8 cellular contexts compared by ENCODE assay signal in genomic region chr6:25993038-25993684, GRCh38. TPM values are rescaled to one million over a fixed set of nuclear protein-coding genes. Genes with fewer than 3 reads are reported as not detected.
DNase-seq lines count a peak whose midpoint lies in the region; ATAC-seq, FAIRE-seq and TF ChIP-seq lines count a peak whose summit lies in the region.

No MANE protein-coding gene starts in this region.

- H4K20me1 ChIP-seq in IMR-90 (ENCODE audit: insufficient read depth, low read length): no peaks in the 10 kb centered on the region

- no peak overlapping the region for H2BK20ac ChIP-seq in IMR-90 (ENCODE audit: low read depth, low read length)

- peak overlapping the region; percentile 74 to 87 for H4K8ac ChIP-seq in IMR-90 (ENCODE audit: low read depth in 2 of 2, low read length in 2 of 2)

- peak overlapping the region; percentile 12 for H3K14ac ChIP-seq in IMR-90 (replicated peaks; ENCODE audit: low read depth, low read length)

- H3K79me1 ChIP-seq in IMR-90 (ENCODE audit: low read depth in 1 of 2, low read length in 2 of 2): 0 out of 4 replicates have a peak, but pooled peaks cover 0 to 5% of the 10 kb centered on the region in 2 experiments

- dilution Hi-C loops in IMR-90 (cut with HindIII; ENCODE audit: low sequenced_read_pairs, unreplicated experiment): no loop called here

- H3K18ac ChIP-seq in IMR-90 (ENCODE audit: low read depth, low read length): peak overlapping the region; percentile 12; the same call in 1 of the 2 replicates

- H3K36me3 ChIP-seq in IMR-90 (ENCODE audit: control insufficient read depth, insufficient read depth, low read length) (peaks cover under 1% of the 10 kb centered on the region; the same call in 1 of the 2 replicates), bronchial epithelial cell (ENCODE audit: control insufficient read depth, insufficient read depth, low read length) (no peaks in the 10 kb centered on the region)

- peak overlapping the region; percentile 85 for H3K9ac ChIP-seq in IMR-90 (ENCODE audit: low read depth, low read length)

- CTCF ChIA-PET in IMR-90 (lab: Yijun Ruan, JAX): interaction anchor here (0.5 to 2.8 kb wide), 18 partner anchors 9 to 466 kb away, joined by 3 to 34 read pairs (median 6); partner anchors contain the start of gene TRIM38

- WGBS in IMR-90 (ENCODE audit: extremely low coverage in 2 of 2, insufficient read length in 1 of 2), 2 experiments: 10% methylated on average over 2 of the region's 15 CpGs; no CpG with 5 or more reads in 1 of the 2 experiments

- POLR2A ChIA-PET in IMR-90 (lab: Charles Lee; ENCODE audit: unreplicated experiment): interaction anchor here (0.6 to 1.2 kb wide), 2 partner anchors 27 to 34 kb away, joined by 3 to 4 read pairs; a partner anchor contains a TSS

- no peak overlapping the region for H2AK5ac ChIP-seq in IMR-90 (ENCODE audit: low read depth, low read length)

- ATAC-seq in GM18861 (IDR thresholded peaks at IDR 0.05; ENCODE audit: unreplicated experiment): peak; percentile 6
- 0 out of 2 replicates have a peak, but pooled peaks have one; percentile 1 for ATAC-seq in IMR-90 (ENCODE audit: low read depth)

- H4K5ac ChIP-seq in IMR-90 (ENCODE audit: low read depth, low read length): peak overlapping the region; percentile 36; the same call in 1 of the 2 replicates

- H3K27ac ChIP-seq in IMR-90 (ENCODE audit: insufficient read depth, low read length): peak overlapping the region; percentile 84

- no peak for TF ChIP-seq POLR2A in IMR-90 (IDR thresholded peaks at IDR 0.05; ENCODE audit: low read depth, low read length)

- no peak overlapping the region for H4K91ac ChIP-seq in IMR-90 (ENCODE audit: insufficient read depth, low read depth, low read length)

- no peaks in the 10 kb centered on the region for H3K27me3 ChIP-seq in IMR-90 (ENCODE audit: control insufficient read depth, insufficient read depth, low read length)
- no peaks in the 10 kb centered on the region for H3K27me3 ChIP-seq in bronchial epithelial cell (ENCODE audit: control insufficient read depth, insufficient read depth, low read length)
- no peaks in the 10 kb centered on the region for H3K27me3 ChIP-seq in mononuclear cell (ENCODE audit: insufficient read depth, low read length)

- intact Hi-C loops in IMR-90 (cut with micrococcal nuclease): no loop called here

- H3K56ac ChIP-seq in IMR-90 (ENCODE audit: extremely low read depth, insufficient read depth, low read length): peak overlapping the region; percentile 66

- H2AFZ ChIP-seq in IMR-90 (replicated peaks; ENCODE audit: low read length, poor library complexity): peak overlapping the region; percentile 97

- no peak for FAIRE-seq in bronchial epithelial cell (lab: Jason Lieb, UNC)

- peak overlapping the region; percentile 90 for H3K4me2 ChIP-seq in IMR-90 (ENCODE audit: low read depth, low read length)

- DNase-seq in IMR-90: no peak
- no peak for DNase-seq in bronchial epithelial cell (ENCODE audit: low read depth)
- no peak for DNase-seq in hippocampal formation (lab: John Stamatoyannopoulos, UW)
- DNase-seq in DMS114 treated with DMSO at 0.1 percent for 48 hours (lab: John Stamatoyannopoulos, UW; ENCODE audit: unreplicated experiment): no peak
- DNase-seq in NCI-H524 (lab: John Stamatoyannopoulos, UW): no peak
- no peak for DNase-seq in activated CD4-positive, CD25-positive, alpha-beta regulatory T cell (lab: John Stamatoyannopoulos, UW)

- H2BK15ac ChIP-seq in IMR-90 (ENCODE audit: low read depth, low read length): peak overlapping the region; percentile 56; the same call in 1 of the 3 replicates

- H2AK9ac ChIP-seq in IMR-90 (replicated peaks; ENCODE audit: low read depth, low read length, poor library complexity): no peak overlapping the region

- H3K4me3 ChIP-seq in IMR-90 (ENCODE audit: insufficient read depth, low read depth, low read length) (peak overlapping the region; percentile 82), bronchial epithelial cell (ENCODE audit: low read depth, low read length) (peak overlapping the region; percentile 52), mononuclear cell (ENCODE audit: low read length) (peak overlapping the region; percentile 64)

- in situ Hi-C loops in IMR-90 (cut with MboI; ENCODE audit: low sequenced_read_pairs): no loop called here

- no peak overlapping the region; the same call in 1 of the 2 replicates for H3K4ac ChIP-seq in IMR-90 (ENCODE audit: low read depth, low read length)

- H3K23ac ChIP-seq in IMR-90 (ENCODE audit: low read depth, low read length): peak overlapping the region; percentile 41; the same call in 1 of the 2 replicates

- TF ChIP-seq RAD21 in IMR-90 (IDR thresholded peaks at IDR 0.05; ENCODE audit: low read length): no peak

- BruUV-seq in IMR-90 (replicated peaks; lab: Mats Ljungman, UMichigan): no TSS peak

- peaks cover 8% of the 10 kb centered on the region; the same call in 1 of the 2 replicates for H3K4me1 ChIP-seq in IMR-90 (ENCODE audit: control insufficient read depth, insufficient read depth, low read length)
- peaks cover 27% of the 10 kb centered on the region for H3K4me1 ChIP-seq in mononuclear cell (ENCODE audit: insufficient read depth, low read length)

- H2BK5ac ChIP-seq in IMR-90 (ENCODE audit: low read depth, low read length, poor library complexity, severe bottlenecking): peak overlapping the region; percentile 47

- TF ChIP-seq CTCF in IMR-90 (conservative IDR thresholded peaks at IDR 0.05; ENCODE audit: low read depth, low read length): no peak
- no peak for TF ChIP-seq CTCF in bronchial epithelial cell (IDR thresholded peaks at IDR 0.05; ENCODE audit: insufficient read depth, low read length, severe bottlenecking)

- no peaks in the 10 kb centered on the region; the same call in 1 of the 2 replicates for H3K9me1 ChIP-seq in IMR-90 (ENCODE audit: insufficient read depth, low read length)

- H2BK120ac ChIP-seq in IMR-90 (ENCODE audit: low read depth, low read length): no peak overlapping the region; the same call in 1 of the 2 replicates

- no peaks in the 10 kb centered on the region for H3K9me3 ChIP-seq in IMR-90 (ENCODE audit: control insufficient read depth, insufficient read depth, low read length)
- no peaks in the 10 kb centered on the region for H3K9me3 ChIP-seq in mononuclear cell (ENCODE audit: low read depth, low read length)

TF ChIP-seq in IMR-90, 13 proteins besides CTCF, POLR2A, EP300 and RAD21:
- TF ChIP-seq MAZ (IDR thresholded peaks at IDR 0.05; ENCODE audit: borderline replicate concordance, low read depth, low read length) (no peak), USF2 (IDR thresholded peaks at IDR 0.05; ENCODE audit: low read depth, low read length) (no peak), FOS (IDR thresholded peaks at IDR 0.05; ENCODE audit: low read depth, low read length) (no peak), MAFK (IDR thresholded peaks at IDR 0.05; ENCODE audit: low read depth, low read length) (no peak), RFX5 (IDR thresholded peaks at IDR 0.05; ENCODE audit: low read depth, low read length) (no peak), RCOR1 (IDR thresholded peaks at IDR 0.05; ENCODE audit: insufficient replicate concordance, low read length) (no peak), NFE2L2 (IDR thresholded peaks at IDR 0.05; ENCODE audit: low read depth, low read length) (no peak), CHD1 (IDR thresholded peaks at IDR 0.05; ENCODE audit: low read depth, low read length) (no peak), BHLHE40 (IDR thresholded peaks at IDR 0.05; ENCODE audit: low read depth, low read length) (no peak), ELK1 (IDR thresholded peaks at IDR 0.05; ENCODE audit: borderline replicate concordance, low read depth, low read length) (no peak), CEBPB (IDR thresholded peaks at IDR 0.05; ENCODE audit: low read depth, low read length) (no peak), SMC3 (IDR thresholded peaks at IDR 0.05; ENCODE audit: low read depth, low read length) (no peak), MXI1 (IDR thresholded peaks at IDR 0.05; ENCODE audit: borderline replicate concordance, low read depth, low read length) (no peak)

RNA-seq across cellular contexts. Expression of gene TRIM38, which starts 30.6 kb away (rescaled TPM):
- total RNA-seq in IMR-90 (2012; rRNA removed) (6.3 and 6.7 TPM in 2 replicates), bronchial epithelial cell (2.9 and 4.2 TPM in 2 replicates), mononuclear cell (18.7 TPM)
- 3.3 and 4.1 TPM in 2 replicates for polyA plus RNA-seq in IMR-90 (2012; rRNA removed)
- 0.90 and 1.1 TPM in 2 replicates for polyA plus RNA-seq in IMR-90 (2012; cell fraction: cytosol; rRNA removed)
- 2.4 and 14.2 TPM in 2 replicates for polyA plus RNA-seq in IMR-90 (2012; cell fraction: nucleus; rRNA removed; ENCODE audit: low replicate concordance)
